8 cellular contexts compared by ENCODE assay signal in genomic region chr1:155250633-155251449, GRCh38. TPM values are rescaled to one million over a fixed set of nuclear protein-coding genes. Genes with fewer than 3 reads are reported as not detected.
DNase-seq lines count a peak whose midpoint lies in the region; ATAC-seq and TF ChIP-seq lines count a peak whose summit lies in the region.

No MANE protein-coding gene starts in this region.

- DNase-seq in NCI-H524 treated with DMSO at 0.1 percent for 48 hours (lab: John Stamatoyannopoulos, UW) (peak; percentile 22), left lobe of liver (ENCODE audit: low spot score) (peak; percentile 88)
- DNase-seq in activated CD4-positive, alpha-beta T cell treated with anti-CD3 and anti-CD28 coated beads for 4 hours: peak; percentile 93 to 96
- DNase-seq in stimulated activated CD4-positive, alpha-beta T cell treated with anti-CD3 and anti-CD28 coated beads, Interleukin-2, amount 100 ng/mL, for 48 hours: peak; percentile 97 to 98

- peak overlapping the region; percentile 88 for H3K4me2 ChIP-seq in BLaER1

- no peaks in the 10 kb centered on the region for H4K20me1 ChIP-seq in BLaER1

- TF ChIP-seq POLR2A in GM19193 (IDR thresholded peaks at IDR 0.05; ENCODE audit: extremely low read depth, insufficient read depth, insufficient read length): peak; percentile 38

- peaks cover 21% of the 10 kb centered on the region for H3K36me3 ChIP-seq in BLaER1

- H3K4me1 ChIP-seq in BLaER1: peaks cover 67% of the 10 kb centered on the region

- H3K27me3 ChIP-seq in BLaER1: no peaks in the 10 kb centered on the region

- peak overlapping the region; percentile 73 for H3K4me3 ChIP-seq in BLaER1

- H3K9me3 ChIP-seq in BLaER1: no peaks in the 10 kb centered on the region

- ATAC-seq in HG03439 (IDR thresholded peaks at IDR 0.05; ENCODE audit: unreplicated experiment) (peak; percentile 83), left lobe of liver (peak; percentile 88)

- H3K9ac ChIP-seq in BLaER1: peak overlapping the region; percentile 81

- H3K27ac ChIP-seq in BLaER1: peak overlapping the region; percentile 84
- peak overlapping the region; percentile 74 for H3K27ac ChIP-seq in cingulate gyrus (ENCODE audit: low read depth, low read length)

RNA-seq across cellular contexts. Expression of gene ENTREP3, which starts 4.4 kb away (rescaled TPM):
- 9.6 TPM for total RNA-seq in left lobe of liver

RNA-seq across cellular contexts. Expression of gene SCAMP3, which starts 11.3 kb away (rescaled TPM):
- total RNA-seq in left lobe of liver: 24.9 TPM

RNA-seq across cellular contexts. Expression of gene CLK2, which starts 22.5 kb away (rescaled TPM):
- total RNA-seq in left lobe of liver: 22.6 TPM

RNA-seq across cellular contexts. Expression of gene HCN3, which starts 26.4 kb away (rescaled TPM):
- total RNA-seq in left lobe of liver: 2.5 TPM

RNA-seq across cellular contexts. Expression of gene MTX1, which starts 42.3 kb away (rescaled TPM):
- total RNA-seq in left lobe of liver: 22.6 TPM

Comparison
In these comparisons a context has a peak if more than half of its experiments do, and no peak if none do; other contexts are left out.
1. Peak in every context shown above with its lines: DNase-seq, ATAC-seq, H3K4me3 ChIP-seq and H3K27ac ChIP-seq.
2. DNase-seq: peak in every context shown above with its lines; median percentile 98 in stimulated activated CD4-positive, alpha-beta T cell treated with anti-CD3 and anti-CD28 coated beads, Interleukin-2, amount 100 ng/mL, for 48 hours; 94 in activated CD4-positive, alpha-beta T cell treated with anti-CD3 and anti-CD28 coated beads for 4 hours; 88 in left lobe of liver; 22 in NCI-H524 treated with DMSO at 0.1 percent for 48 hours.